21 cellular contexts compared by ENCODE assay signal in genomic region chr19:29385191-29385795, GRCh38.
"Had no signal": no experiment of that assay in that cellular context is flagged by ENCODE, and none has a peak within 500 bp of the region (broad histone marks: within the 10 kb centered on the region; RNA-seq: fewer than 3 reads in every experiment).

No MANE protein-coding gene starts in this region.

- H3K27ac Mint-ChIP-seq: activated CD4-positive, alpha-beta memory T cell treated with anti-CD3 and anti-CD28 coated beads, Interleukin-2, amount 10 ng/mL, durations not matched to agents 7 days and 5 days; activated CD4-positive, alpha-beta T cell treated with anti-CD3 and anti-CD28 coated beads, Interleukin-2, amount 10 ng/mL, durations not matched to agents 24 days and 14 days; activated naive CD4-positive, alpha-beta T cell treated with anti-CD3 and anti-CD28 coated beads, Interleukin-2, amount 50 U/mL, for 24 hours; activated T-helper 1 cell treated with anti-CD3 and anti-CD28 coated beads, Interleukin-12 subunit alpha, Interleukin-12 subunit beta, Interleukin-2, Interleukin-4 antibody, amounts not matched to agents 30 ng/mL and 10 ng/mL and 1 ng/mL, durations not matched to agents 14 hours and 24 hours and 36 hours; memory B cell; progenitor cell of endocrine pancreas; T-helper 2 cell treated with Interferon-gamma antibody and Interleukin-4, amounts not matched to agents 5 μg/mL and 100 μg/mL, for 36 hours had no signal

- DNase-seq: activated CD4-positive, alpha-beta memory T cell treated with anti-CD3 and anti-CD28 coated beads, Interleukin-2, amount 10 ng/mL, durations not matched to agents 7 days and 5 days; activated CD4-positive, alpha-beta T cell treated with anti-CD3 and anti-CD28 coated beads, Interleukin-2, amount 10 ng/mL, durations not matched to agents 24 days and 14 days; activated gamma-delta T cell treated with Interleukin-2 at 50 U/mL for 16 hours; esophagus squamous epithelium; gastrocnemius medialis; kidney glomerular epithelial cell; left ventricle myocardium inferior; occipital lobe; stimulated activated CD4-positive, alpha-beta T cell treated with anti-CD3 and anti-CD28 coated beads, Interleukin-12 subunit alpha, Interleukin-12 subunit beta, amount 100 ng/mL, for 4 hours; stomach; trophoblast cell; uterus had no signal

- H3K27ac ChIP-seq: esophagus squamous epithelium, gastrocnemius medialis, left ventricle myocardium inferior, stomach, uterus, VCaP had no signal

- H3K9me3 ChIP-seq: esophagus squamous epithelium, gastrocnemius medialis, left ventricle myocardium inferior, uterus had no signal

- H3K36me3 Mint-ChIP-seq: brain, memory B cell had no signal

- H3K27me3 Mint-ChIP-seq: activated CD4-positive, alpha-beta T cell treated with anti-CD3 and anti-CD28 coated beads, Interleukin-2, amount 10 ng/mL, durations not matched to agents 24 days and 14 days; memory B cell had no signal

- H3K9me3 Mint-ChIP-seq: activated CD4-positive, alpha-beta memory T cell treated with anti-CD3 and anti-CD28 coated beads, Interleukin-2, amount 10 ng/mL, durations not matched to agents 7 days and 5 days; activated CD4-positive, alpha-beta T cell treated with anti-CD3 and anti-CD28 coated beads, Interleukin-2, amount 10 ng/mL, durations not matched to agents 24 days and 14 days; activated naive CD4-positive, alpha-beta T cell treated with anti-CD3 and anti-CD28 coated beads, Interleukin-2, amount 50 U/mL, for 24 hours had no signal

- H3K27me3 ChIP-seq: uterus had no signal

- H3K4me1 Mint-ChIP-seq: activated CD4-positive, alpha-beta memory T cell treated with anti-CD3 and anti-CD28 coated beads, Interleukin-2, amount 10 ng/mL, durations not matched to agents 7 days and 5 days; activated CD4-positive, alpha-beta T cell treated with anti-CD3 and anti-CD28 coated beads, Interleukin-2, amount 10 ng/mL, durations not matched to agents 24 days and 14 days; activated naive CD4-positive, alpha-beta T cell treated with anti-CD3 and anti-CD28 coated beads, Interleukin-2, amount 50 U/mL, for 24 hours; memory B cell had no signal

- ATAC-seq: activated CD4-positive, CD25-positive, alpha-beta regulatory T cell treated with anti-CD3 and anti-CD28 coated beads, Interleukin-2, amount 50 U/mL, for 24 hours; gastrocnemius medialis; SK-N-SH treated with all-trans-retinoic acid at 6 μM for 48 hours had no signal

- H3K4me1 ChIP-seq: gastrocnemius medialis, left ventricle myocardium inferior, stomach, uterus had no signal

- H3K4me3 Mint-ChIP-seq: activated CD4-positive, alpha-beta memory T cell treated with anti-CD3 and anti-CD28 coated beads, Interleukin-2, amount 10 ng/mL, durations not matched to agents 7 days and 5 days; activated CD4-positive, alpha-beta T cell treated with anti-CD3 and anti-CD28 coated beads, Interleukin-2, amount 10 ng/mL, durations not matched to agents 24 days and 14 days; activated naive CD4-positive, alpha-beta T cell treated with anti-CD3 and anti-CD28 coated beads, Interleukin-2, amount 50 U/mL, for 24 hours; activated T-helper 1 cell treated with anti-CD3 and anti-CD28 coated beads, Interleukin-12 subunit alpha, Interleukin-12 subunit beta, Interleukin-2, Interleukin-4 antibody, amounts not matched to agents 30 ng/mL and 10 ng/mL and 1 ng/mL, durations not matched to agents 14 hours and 24 hours and 36 hours; brain; memory B cell; T-helper 2 cell treated with Interferon-gamma antibody and Interleukin-4, amounts not matched to agents 5 μg/mL and 100 μg/mL, for 36 hours had no signal

- H3K36me3 ChIP-seq: esophagus squamous epithelium, gastrocnemius medialis, left ventricle myocardium inferior, stomach, uterus had no signal

- H3K4me3 ChIP-seq: esophagus squamous epithelium, gastrocnemius medialis, left ventricle myocardium inferior, stomach, uterus had no signal
